In the genomic region with DNA sequence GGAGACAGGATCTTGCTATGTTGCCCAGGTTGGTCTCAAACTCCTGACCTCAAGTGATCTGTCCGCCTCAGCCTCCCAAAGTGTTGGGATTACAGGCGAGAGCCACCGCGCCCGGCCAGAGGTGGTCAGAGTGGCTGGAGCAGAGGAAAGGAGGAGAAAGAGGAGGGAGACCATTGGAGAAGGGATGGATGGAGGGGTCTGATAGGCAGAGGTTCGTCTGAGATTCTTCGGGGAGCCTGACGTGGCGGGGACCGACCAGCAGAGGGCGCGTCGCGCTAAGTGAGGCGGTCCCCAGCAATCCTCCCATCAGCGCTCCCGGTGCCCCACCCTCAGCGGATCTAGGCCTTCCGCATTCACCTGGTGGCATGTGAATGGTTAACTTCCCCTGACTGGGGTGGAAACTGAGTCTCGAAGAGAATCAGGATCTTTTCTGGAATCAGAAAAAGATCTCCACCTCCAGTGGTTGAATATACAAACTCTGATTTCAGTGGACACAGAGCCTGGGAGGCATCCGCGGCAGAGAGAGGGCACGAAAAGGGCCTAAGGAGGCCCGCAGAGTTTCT, we compare ENCODE assay signal across 8 cellular contexts. TPM values are rescaled to one million over a fixed set of nuclear protein-coding genes. Genes with fewer than 3 reads are reported as not detected.
DNase-seq lines count a peak whose midpoint lies in the region; ATAC-seq and TF ChIP-seq lines count a peak whose summit lies in the region.

No MANE protein-coding gene starts in this region.

- no peaks in the 10 kb centered on the region for H3K27me3 ChIP-seq in Panc1 (ENCODE audit: control insufficient read depth, insufficient read depth, low read length)
- H3K27me3 ChIP-seq in neutrophil, result peaks cover 48% of the 10 kb centered on the region
- no peaks in the 10 kb centered on the region for H3K27me3 ChIP-seq in thoracic aorta (replicated peaks; ENCODE audit: insufficient read depth)

- H3K4me1 ChIP-seq in Panc1 (ENCODE audit: control insufficient read depth, insufficient read depth, low read length) (no peaks in the 10 kb centered on the region), neutrophil (ENCODE audit: control insufficient read depth in 1 of 2, insufficient read depth in 1 of 2, low read depth in 1 of 2, low read length in 1 of 2) (peaks cover 0 to 2% of the 10 kb centered on the region in 2 experiments), thoracic aorta (ENCODE audit: control insufficient read depth in 1 of 2, low read depth in 2 of 2) (peaks cover 22 to 39% of the 10 kb centered on the region in 2 donors)

- BruUV-seq in Panc1 (replicated peaks; lab: Mats Ljungman, UMichigan), result no TSS peak

- POLR2A ChIA-PET in Panc1 (lab: Charles Lee), result no interaction called here

- H3K4me3 Mint-ChIP-seq in activated T-cell treated with anti-CD3 and anti-CD28 coated beads, Interleukin-2, amount 50 U/mL, for 4 hours, result no peak overlapping the region

- DNase-seq in DMS114 treated with DMSO at 0.1 percent for 48 hours (lab: John Stamatoyannopoulos, UW; ENCODE audit: unreplicated experiment) (peak; percentile 68), Panc1 (ENCODE audit: low read depth, low spot score) (no peak), fibroblast of pulmonary artery (ENCODE audit: low read depth) (peak; percentile 63), thoracic aorta (ENCODE audit: low spot score) (no peak)
- peak; percentile 77 for DNase-seq in activated T-cell treated with anti-CD3 and anti-CD28 coated beads, Interleukin-2, amount 50 U/mL, for 4 hours

- ATAC-seq in HG03108 (IDR thresholded peaks at IDR 0.05; ENCODE audit: unreplicated experiment) (peak; percentile 59), Panc1 (peak; percentile 93), thoracic aorta (ENCODE audit: insufficient number of reproducible peaks, low FRiP score, low read depth) (no peak), HG03280 (IDR thresholded peaks at IDR 0.05; ENCODE audit: unreplicated experiment) (no peak)
- ATAC-seq in activated T-cell treated with anti-CD3 and anti-CD28 coated beads, Interleukin-2, amount 50 U/mL, for 4 hours, result peak; percentile 96 to 98

- no peaks in the 10 kb centered on the region for H3K36me3 ChIP-seq in Panc1 (ENCODE audit: control insufficient read depth, insufficient read depth, low read length)
- H3K36me3 ChIP-seq in neutrophil, result no peaks in the 10 kb centered on the region
- H3K36me3 ChIP-seq in thoracic aorta, result peaks cover 9% of the 10 kb centered on the region

- intact Hi-C loops in Panc1 (cut with micrococcal nuclease; ENCODE audit: unreplicated experiment), result no loop called here

- CTCF ChIA-PET in Panc1 (lab: Charles Lee), result interaction anchor here (0.6 kb wide), 1 partner anchor 32 kb away, joined by 4 read pairs; no protein-coding TSS in a partner anchor

- H3K4me1 Mint-ChIP-seq in activated T-cell treated with anti-CD3 and anti-CD28 coated beads, Interleukin-2, amount 50 U/mL, for 4 hours (ENCODE audit: low read depth), result peaks cover 7% of the 10 kb centered on the region

- TF ChIP-seq CTCF in Panc1 (IDR thresholded peaks at IDR 0.05) (peak; percentile 91), fibroblast of pulmonary artery (IDR thresholded peaks at IDR 0.05; ENCODE audit: low read length, missing control alignments) (peak; percentile 84), neutrophil (IDR thresholded peaks at IDR 0.05) (peak; percentile 92), thoracic aorta (IDR thresholded peaks at IDR 0.05) (peak; percentile 96)

- H3K27ac ChIP-seq in Panc1 (ENCODE audit: low read length) (no peak overlapping the region), neutrophil (no peak overlapping the region), thoracic aorta (peak overlapping the region; percentile 73 to 94)

- H3K9me3 Mint-ChIP-seq in activated T-cell treated with anti-CD3 and anti-CD28 coated beads, Interleukin-2, amount 50 U/mL, for 4 hours, result no peaks in the 10 kb centered on the region

- H3K9me3 ChIP-seq in Panc1 (ENCODE audit: control insufficient read depth, insufficient read depth, low read depth, low read length) (no peaks in the 10 kb centered on the region), neutrophil (no peaks in the 10 kb centered on the region), thoracic aorta (no peaks in the 10 kb centered on the region)

- no peaks in the 10 kb centered on the region for H3K36me3 Mint-ChIP-seq in activated T-cell treated with anti-CD3 and anti-CD28 coated beads, Interleukin-2, amount 50 U/mL, for 4 hours (ENCODE audit: insufficient read depth)

- in situ Hi-C loops in Panc1 (cut with HindIII; ENCODE audit: low pct_unique_long_range_greater_than_20kb, low sequenced_read_pairs), result no loop called here

- H3K27me3 Mint-ChIP-seq in activated T-cell treated with anti-CD3 and anti-CD28 coated beads, Interleukin-2, amount 50 U/mL, for 4 hours (ENCODE audit: low read depth), result peaks cover 17% of the 10 kb centered on the region

- no peak overlapping the region for H3K4me3 ChIP-seq in Panc1 (ENCODE audit: low read depth in 2 of 2, low read length in 2 of 2)
- no peak overlapping the region for H3K4me3 ChIP-seq in fibroblast of pulmonary artery (replicated peaks; ENCODE audit: low read depth, low read length)
- no peak overlapping the region for H3K4me3 ChIP-seq in neutrophil (ENCODE audit: low read depth in 1 of 2, low read length in 1 of 2)
- no peak overlapping the region for H3K4me3 ChIP-seq in thoracic aorta

RNA-seq across cellular contexts. Expression of a gene that starts 8.8 kb away (rescaled TPM):
- 35.3 TPM for total RNA-seq in Panc1 (2021; ENCODE audit: unreplicated experiment)
- polyA plus RNA-seq in Panc1 (2012; ENCODE audit: insufficient read length), result 33.2 TPM
- total RNA-seq in activated T-cell treated with anti-CD3 and anti-CD28 coated beads, Interleukin-2, amount 50 U/mL, for 4 hours, result 100 to 1,000 TPM in 2 of 3 donors, 10 to 100 TPM in 1; 96.4 to 122 (median 106) TPM
- total RNA-seq in thoracic aorta, result 10 to 100 TPM; 20.7 to 72.5 TPM

RNA-seq across cellular contexts. Expression of a gene that starts 11.5 kb away (rescaled TPM):
- total RNA-seq in Panc1 (2021; ENCODE audit: unreplicated experiment), result 13.5 TPM
- polyA plus RNA-seq in Panc1 (2012; ENCODE audit: insufficient read length), result 15.2 TPM
- total RNA-seq in activated T-cell treated with anti-CD3 and anti-CD28 coated beads, Interleukin-2, amount 50 U/mL, for 4 hours, result 1 to 10 TPM; 2.8 to 3.0 (median 2.9) TPM
- total RNA-seq in thoracic aorta, result 10 to 100 TPM in 1 of 2 donors, 1 to 10 TPM in 1; 9.5 to 13.4 TPM

RNA-seq across cellular contexts. Expression of a gene that starts 31.0 kb away (rescaled TPM):
- 0.08 TPM for total RNA-seq in Panc1 (2021; ENCODE audit: unreplicated experiment)
- not detected for polyA plus RNA-seq in Panc1 (2012; ENCODE audit: insufficient read length)
- total RNA-seq in activated T-cell treated with anti-CD3 and anti-CD28 coated beads, Interleukin-2, amount 50 U/mL, for 4 hours, result under 1 TPM in 1 of 3 donors, not detected in 2; 0.18 TPM
- 100 to 1,000 TPM; 120 to 126 TPM for total RNA-seq in thoracic aorta

RNA-seq across cellular contexts. Expression of a gene that starts 36.8 kb away (rescaled TPM):
- total RNA-seq in Panc1 (2021; ENCODE audit: unreplicated experiment) (56.0 TPM), thoracic aorta (10 to 100 TPM in 1 of 2 donors, 1 to 10 TPM in 1; 8.9 to 13.5 TPM)
- polyA plus RNA-seq in Panc1 (2012; ENCODE audit: insufficient read length), result 84.8 TPM
- total RNA-seq in activated T-cell treated with anti-CD3 and anti-CD28 coated beads, Interleukin-2, amount 50 U/mL, for 4 hours, result 10 to 100 TPM; 53.1 to 58.1 (median 53.4) TPM

RNA-seq across cellular contexts. Expression of a gene that starts 40.5 kb away (rescaled TPM):
- total RNA-seq in Panc1 (2021; ENCODE audit: unreplicated experiment) (87.7 TPM), thoracic aorta (100 to 1,000 TPM; 132 to 140 TPM)
- polyA plus RNA-seq in Panc1 (2012; ENCODE audit: insufficient read length), result 94.2 TPM
- 100 to 1,000 TPM; 111 to 137 (median 126) TPM for total RNA-seq in activated T-cell treated with anti-CD3 and anti-CD28 coated beads, Interleukin-2, amount 50 U/mL, for 4 hours

Comparison
In these comparisons a context has a peak if more than half of its experiments do, and no peak if none do; other contexts are left out.
1. DNase-seq: peak in DMS114 treated with DMSO at 0.1 percent for 48 hours (single experiment), activated T-cell treated with anti-CD3 and anti-CD28 coated beads, Interleukin-2, amount 50 U/mL, for 4 hours (single experiment) and fibroblast of pulmonary artery (single experiment); none in Panc1 (single experiment) and thoracic aorta (single experiment).
2. ATAC-seq: peak in HG03108 (single experiment), Panc1 (single experiment) and activated T-cell treated with anti-CD3 and anti-CD28 coated beads, Interleukin-2, amount 50 U/mL, for 4 hours (2 of 2); none in thoracic aorta (single experiment) and HG03280 (single experiment).
3. H3K27ac ChIP-seq: peak in thoracic aorta (2 of 2); none in Panc1 (single experiment) and neutrophil (single experiment).
4. RNA of a gene that starts 31.0 kb away (total RNA-seq): 120 to 126 TPM in thoracic aorta; 0.08 TPM in Panc1 (single experiment) and 0.18 TPM in activated T-cell treated with anti-CD3 and anti-CD28 coated beads, Interleukin-2, amount 50 U/mL, for 4 hours; every median in the first group is over 100 times any median in the second.
5. Peak in every context shown above with its lines, with median percentiles within 50 percentile points of each other: CTCF ChIP-seq.